Comparison of ENCODE assay signal across 1 cellular context in genomic region chr1:234532511-234532922, GRCh38.
TF ChIP-seq lines count a peak whose summit lies in the region.

No MANE protein-coding gene starts in this region.

TF ChIP-seq in HEK293, 187 proteins besides CTCF, POLR2A, EP300 and RAD21 (continued from another document):
- TF ChIP-seq ZBTB11 (tag by site-specific recombination; conservative IDR thresholded peaks at IDR 0.05; ENCODE audit: low read depth), result no peak
- no peak for TF ChIP-seq ZNF544 (tag by site-specific recombination; IDR thresholded peaks at IDR 0.05)
- TF ChIP-seq ZNF16 (tag by site-specific recombination; IDR thresholded peaks at IDR 0.05; ENCODE audit: low read depth), result peak; percentile 2; the same call in 1 of the 2 replicates
- TF ChIP-seq ZNF157 (tag by site-specific recombination; IDR thresholded peaks at IDR 0.05), result no peak
- TF ChIP-seq ZBTB17 (tag by site-specific recombination; IDR thresholded peaks at IDR 0.05), result no peak
